Comparison of ENCODE assay signal across 34 cellular contexts in the genomic region with DNA sequence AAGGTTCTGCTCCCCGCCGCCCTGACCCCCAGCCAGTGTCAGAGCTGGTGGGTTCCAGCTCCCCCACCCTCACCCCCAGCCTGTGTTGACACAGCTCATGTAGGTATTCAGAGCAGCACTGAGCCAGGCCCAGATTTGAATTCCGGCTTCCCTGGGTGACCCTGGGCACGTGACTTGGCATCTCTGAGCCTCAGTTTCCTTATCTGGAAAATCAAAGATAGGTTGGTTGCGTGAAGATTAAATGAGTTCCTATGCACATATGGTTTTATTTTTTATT. TPM values are rescaled to one million over a fixed set of nuclear protein-coding genes. Genes with fewer than 3 reads are reported as not detected.
"Had no signal": no experiment of that assay in that cellular context is flagged by ENCODE, and none has a peak within 500 bp of the region (broad histone marks: within the 10 kb centered on the region; RNA-seq: fewer than 3 reads in every experiment).

No MANE protein-coding gene starts in this region.

- H3K9me3 ChIP-seq: adrenal gland, body of pancreas, breast epithelium had no signal

- H3K4me3 ChIP-seq: adrenal gland, body of pancreas, breast epithelium had no signal

- H3K4me3 Mint-ChIP-seq: activated CD4-positive, alpha-beta memory T cell treated with anti-CD3 and anti-CD28 coated beads, Interleukin-2, amount 10 ng/mL, durations not matched to agents 7 days and 5 days; activated CD4-positive, alpha-beta T cell treated with anti-CD3 and anti-CD28 coated beads for 36 hours; activated CD4-positive, alpha-beta T cell treated with anti-CD3 and anti-CD28 coated beads, Interleukin-2, amount 10 ng/mL, durations not matched to agents 7 days and 5 days; activated CD8-positive, alpha-beta memory T cell treated with anti-CD3 and anti-CD28 coated beads, Interleukin-2, amount 10 ng/mL, durations not matched to agents 7 days and 5 days; activated CD8-positive, alpha-beta T cell treated with anti-CD3 and anti-CD28 coated beads, Interleukin-2, amount 10 ng/mL, durations not matched to agents 7 days and 5 days; activated naive CD4-positive, alpha-beta T cell treated with anti-CD3 and anti-CD28 coated beads for 36 hours; activated naive CD8-positive, alpha-beta T cell treated with anti-CD3 and anti-CD28 coated beads for 36 hours; activated T-cell treated with anti-CD3 and anti-CD28 coated beads, Interleukin-2, amount 50 U/mL, for 24 hours; T-helper 1 cell treated with Interleukin-12 subunit alpha and Interleukin-12 subunit beta and Interleukin-4 antibody, amounts not matched to agents 30 μg/mL and 1 μg/mL, for 36 hours; T-helper 2 cell treated with Interferon-gamma antibody and Interleukin-4, amounts not matched to agents 5 μg/mL and 100 μg/mL, for 36 hours; WTC11 had no signal

- H3K9me3 Mint-ChIP-seq: activated CD4-positive, alpha-beta memory T cell treated with anti-CD3 and anti-CD28 coated beads, Interleukin-2, amount 10 ng/mL, durations not matched to agents 7 days and 5 days; activated CD4-positive, alpha-beta T cell treated with anti-CD3 and anti-CD28 coated beads, Interleukin-2, amount 10 ng/mL, durations not matched to agents 7 days and 5 days; activated naive CD4-positive, alpha-beta T cell treated with anti-CD3 and anti-CD28 coated beads for 36 hours; activated naive CD4-positive, alpha-beta T cell treated with anti-CD3 and anti-CD28 coated beads, Interleukin-2, amount 50 U/mL, for 72 hours; activated naive CD8-positive, alpha-beta T cell treated with anti-CD3 and anti-CD28 coated beads for 36 hours; activated T-cell treated with anti-CD3 and anti-CD28 coated beads, Interleukin-2, amount 50 U/mL, for 24 hours; activated T-helper 2 cell treated with anti-CD3 and anti-CD28 coated beads, Interferon-gamma antibody, Interleukin-2, Interleukin-4, amounts not matched to agents 10 μg/mL and 5 μg/mL and 100 μg/mL, durations not matched to agents 14 hours and 24 hours and 36 hours; T-helper 1 cell treated with Interleukin-12 subunit alpha and Interleukin-12 subunit beta and Interleukin-4 antibody, amounts not matched to agents 30 μg/mL and 1 μg/mL, for 36 hours; T-helper 2 cell treated with Interferon-gamma antibody and Interleukin-4, amounts not matched to agents 5 μg/mL and 100 μg/mL, for 36 hours; WTC11 had no signal

- H3K27ac ChIP-seq: adrenal gland, body of pancreas, brain microvascular endothelial cell, breast epithelium, VCaP had no signal

- ATAC-seq: activated CD4-positive, alpha-beta T cell treated with anti-CD3 and anti-CD28 coated beads for 36 hours; activated CD4-positive, CD25-positive, alpha-beta regulatory T cell treated with anti-CD3 and anti-CD28 coated beads, Interleukin-2, amount 50 U/mL, for 24 hours; activated CD8-positive, alpha-beta memory T cell treated with anti-CD3 and anti-CD28 coated beads, Interleukin-2, amount 10 ng/mL, durations not matched to agents 7 days and 5 days; activated CD8-positive, alpha-beta T cell treated with anti-CD3 and anti-CD28 coated beads, Interleukin-2, amount 10 ng/mL, durations not matched to agents 7 days and 5 days; body of pancreas; WTC11 had no signal

- H3K4me1 ChIP-seq: adrenal gland, body of pancreas, breast epithelium had no signal

- DNase-seq: activated CD4-positive, alpha-beta memory T cell treated with anti-CD3 and anti-CD28 coated beads, Interleukin-2, amount 10 ng/mL, durations not matched to agents 7 days and 5 days; activated CD4-positive, alpha-beta T cell treated with anti-CD3 and anti-CD28 coated beads for 1 hour; activated CD4-positive, alpha-beta T cell treated with anti-CD3 and anti-CD28 coated beads, Interleukin-2, amount 10 ng/mL, durations not matched to agents 7 days and 5 days; activated CD4-positive, alpha-beta T cell treated with anti-CD3 and anti-CD28 coated beads, Interleukin-2, amount 50 U/mL, for 48 hours; activated CD4-positive, CD25-positive, alpha-beta regulatory T cell; activated CD8-positive, alpha-beta memory T cell treated with anti-CD3 and anti-CD28 coated beads for 24 hours; activated CD8-positive, alpha-beta memory T cell treated with anti-CD3 and anti-CD28 coated beads, Interleukin-2, amount 10 ng/mL, durations not matched to agents 7 days and 5 days; activated CD8-positive, alpha-beta memory T cell treated with anti-CD3 and anti-CD28 coated beads, Interleukin-2, amount 50 U/mL, for 48 hours; activated CD8-positive, alpha-beta T cell treated with anti-CD3 and anti-CD28 coated beads, Interleukin-2, amount 10 ng/mL, durations not matched to agents 7 days and 5 days; activated effector memory CD4-positive, alpha-beta T cell treated with Interleukin-2 at 50 U/mL for 16 hours; activated gamma-delta T cell; activated naive CD4-positive, alpha-beta T cell treated with anti-CD3 and anti-CD28 coated beads for 36 hours; activated naive CD4-positive, alpha-beta T cell treated with anti-CD3 and anti-CD28 coated beads, Interleukin-2, amount 50 U/mL, for 16 hours; activated naive CD8-positive, alpha-beta T cell treated with anti-CD3 and anti-CD28 coated beads for 36 hours; activated T-cell treated with anti-CD3 and anti-CD28 coated beads, Interleukin-2, amount 50 U/mL, for 24 hours; activated T-cell treated with anti-CD3 and anti-CD28 coated beads, Interleukin-2, amount 50 U/mL, for 48 hours; amniotic stem cell; body of pancreas; brain microvascular endothelial cell; central memory CD4-positive, alpha-beta T cell; SW 1271; T-helper 1 cell; T-helper 2 cell; T-helper 9 cell had no signal

- H3K4me1 Mint-ChIP-seq: activated CD4-positive, alpha-beta memory T cell treated with anti-CD3 and anti-CD28 coated beads, Interleukin-2, amount 10 ng/mL, durations not matched to agents 7 days and 5 days; activated CD4-positive, alpha-beta T cell treated with anti-CD3 and anti-CD28 coated beads for 36 hours; activated CD4-positive, alpha-beta T cell treated with anti-CD3 and anti-CD28 coated beads, Interleukin-2, amount 10 ng/mL, durations not matched to agents 7 days and 5 days; activated CD8-positive, alpha-beta memory T cell treated with anti-CD3 and anti-CD28 coated beads, Interleukin-2, amount 10 ng/mL, durations not matched to agents 7 days and 5 days; activated naive CD8-positive, alpha-beta T cell treated with anti-CD3 and anti-CD28 coated beads for 36 hours; WTC11 had no signal

- H3K27ac Mint-ChIP-seq: activated CD4-positive, alpha-beta memory T cell treated with anti-CD3 and anti-CD28 coated beads, Interleukin-2, amount 10 ng/mL, durations not matched to agents 7 days and 5 days; activated CD4-positive, alpha-beta T cell treated with anti-CD3 and anti-CD28 coated beads for 36 hours; activated CD4-positive, alpha-beta T cell treated with anti-CD3 and anti-CD28 coated beads, Interleukin-2, amount 10 ng/mL, durations not matched to agents 7 days and 5 days; activated CD8-positive, alpha-beta memory T cell treated with anti-CD3 and anti-CD28 coated beads, Interleukin-2, amount 10 ng/mL, durations not matched to agents 7 days and 5 days; activated CD8-positive, alpha-beta T cell treated with anti-CD3 and anti-CD28 coated beads, Interleukin-2, amount 10 ng/mL, durations not matched to agents 7 days and 5 days; activated naive CD4-positive, alpha-beta T cell treated with anti-CD3 and anti-CD28 coated beads for 36 hours; activated naive CD4-positive, alpha-beta T cell treated with anti-CD3 and anti-CD28 coated beads, Interleukin-2, amount 50 U/mL, for 72 hours; activated naive CD8-positive, alpha-beta T cell treated with anti-CD3 and anti-CD28 coated beads for 36 hours; activated T-cell treated with anti-CD3 and anti-CD28 coated beads, Interleukin-2, amount 50 U/mL, for 24 hours; activated T-helper 2 cell treated with anti-CD3 and anti-CD28 coated beads, Interferon-gamma antibody, Interleukin-2, Interleukin-4, amounts not matched to agents 10 μg/mL and 5 μg/mL and 100 μg/mL, durations not matched to agents 14 hours and 24 hours and 36 hours; T-helper 1 cell treated with Interleukin-12 subunit alpha and Interleukin-12 subunit beta and Interleukin-4 antibody, amounts not matched to agents 30 μg/mL and 1 μg/mL, for 36 hours; T-helper 2 cell treated with Interferon-gamma antibody and Interleukin-4, amounts not matched to agents 5 μg/mL and 100 μg/mL, for 36 hours; WTC11 had no signal

- H3K36me3 ChIP-seq: adrenal gland, brain microvascular endothelial cell, breast epithelium had no signal

- H3K27me3 ChIP-seq: adrenal gland, body of pancreas had no signal

- H3K27me3 Mint-ChIP-seq: activated CD4-positive, alpha-beta memory T cell treated with anti-CD3 and anti-CD28 coated beads, Interleukin-2, amount 10 ng/mL, durations not matched to agents 7 days and 5 days; activated CD4-positive, alpha-beta T cell treated with anti-CD3 and anti-CD28 coated beads, Interleukin-2, amount 10 ng/mL, durations not matched to agents 7 days and 5 days; activated CD8-positive, alpha-beta memory T cell treated with anti-CD3 and anti-CD28 coated beads, Interleukin-2, amount 10 ng/mL, durations not matched to agents 7 days and 5 days; activated naive CD8-positive, alpha-beta T cell treated with anti-CD3 and anti-CD28 coated beads for 36 hours had no signal

- H3K36me3 Mint-ChIP-seq: activated CD8-positive, alpha-beta memory T cell treated with anti-CD3 and anti-CD28 coated beads, Interleukin-2, amount 10 ng/mL, durations not matched to agents 7 days and 5 days; activated naive CD4-positive, alpha-beta T cell treated with anti-CD3 and anti-CD28 coated beads, Interleukin-2, amount 50 U/mL, for 72 hours; activated naive CD8-positive, alpha-beta T cell treated with anti-CD3 and anti-CD28 coated beads for 36 hours had no signal

RNA-seq across cellular contexts. Expression of gene HMCN2, which starts 42.0 kb away (rescaled TPM):
- total RNA-seq: activated CD4-positive, alpha-beta memory T cell treated with anti-CD3 and anti-CD28 coated beads, Interleukin-2, amount 10 ng/mL, durations not matched to agents 7 days and 5 days; activated CD4-positive, alpha-beta T cell treated with anti-CD3 and anti-CD28 coated beads, Interleukin-2, amount 10 ng/mL, durations not matched to agents 7 days and 5 days; activated CD8-positive, alpha-beta memory T cell treated with anti-CD3 and anti-CD28 coated beads, Interleukin-2, amount 10 ng/mL, durations not matched to agents 7 days and 5 days; activated CD8-positive, alpha-beta T cell treated with anti-CD3 and anti-CD28 coated beads, Interleukin-2, amount 10 ng/mL, durations not matched to agents 7 days and 5 days; activated naive CD4-positive, alpha-beta T cell treated with anti-CD3 and anti-CD28 coated beads for 36 hours; activated naive CD4-positive, alpha-beta T cell treated with anti-CD3 and anti-CD28 coated beads, Interleukin-2, amount 50 U/mL, for 72 hours; activated naive CD8-positive, alpha-beta T cell treated with anti-CD3 and anti-CD28 coated beads for 36 hours; activated T-helper 2 cell treated with anti-CD3 and anti-CD28 coated beads, Interferon-gamma antibody, Interleukin-2, Interleukin-4, amounts not matched to agents 10 μg/mL and 5 μg/mL and 100 μg/mL, durations not matched to agents 14 hours and 24 hours and 36 hours had no signal
